Comparison of ENCODE assay signal across 9 cellular contexts in genomic region chr18:2948038-2948437, GRCh38.
DNase-seq lines count a peak whose midpoint lies in the region; FAIRE-seq and TF ChIP-seq lines count a peak whose summit lies in the region.
"Had no signal": no experiment of that assay in that cellular context is flagged by ENCODE, and none has a peak within 500 bp of the region (broad histone marks: within the 10 kb centered on the region; RNA-seq: fewer than 3 reads in every experiment).

No MANE protein-coding gene starts in this region.

- H3K36me3 ChIP-seq in HEK293 (ENCODE audit: control insufficient read depth in 2 of 2, insufficient read depth in 1 of 2, low read length in 2 of 2): peaks cover 0 to 3% of the 10 kb centered on the region in 2 experiments
- H3K36me3 ChIP-seq in adrenal gland (replicated peaks in 1 of 2): peaks cover 0 to 28% of the 10 kb centered on the region in 2 donors

- DNase-seq in A172 (ENCODE audit: low spot score): peak; percentile 29
- peak in 3 of 7 donors; percentile 38 to 67 (median 58) for DNase-seq in adrenal gland
- DNase-seq in iPS-NIHi11 (ENCODE audit: low spot score): peak; percentile 36
- DNase-seq in superior temporal gyrus (ENCODE audit: extremely low spot score): no peak
- DNase-seq in GM19240 (ENCODE audit: insufficient read length, low spot score): no peak
- no peak for DNase-seq in NCI-H774 (lab: John Stamatoyannopoulos, UW)
- no peak for DNase-seq in GM12892 (ENCODE audit: insufficient read length)

- H3K4me3 ChIP-seq in HEK293 (ENCODE audit: low read depth, low read length) (no peak overlapping the region), adrenal gland (no peak overlapping the region)
- H3K4me3 ChIP-seq: lung had no signal

- POLR2A ChIA-PET in HEK293 (lab: Yijun Ruan, JAX): no interaction called here

- TF ChIP-seq CTCF in HEK293 (tag by site-specific recombination; IDR thresholded peaks at IDR 0.05): 0 out of 2 replicates have a peak, but pooled peaks have one; percentile 18
- TF ChIP-seq CTCF in adrenal gland (IDR thresholded peaks at IDR 0.05): peak in 4 of 6 experiments; percentile 22 to 40 (median 32)

- H3K4me1 ChIP-seq in HEK293 (ENCODE audit: control insufficient read depth, insufficient read depth, low read length) (no peaks in the 10 kb centered on the region), adrenal gland (replicated peaks in 1 of 2) (no peaks in the 10 kb centered on the region)

- intact Hi-C loops in adrenal gland (cut with DNase I): no loop called here

- 23 to 34% (median 32%) methylated on average over 3 of the region's 3 CpGs for WGBS in adrenal gland, 4 donors

- H3K9me3 ChIP-seq in HEK293 (ENCODE audit: control insufficient read depth, insufficient read depth, low read depth, low read length) (no peaks in the 10 kb centered on the region), adrenal gland (replicated peaks in 1 of 3) (no peaks in the 10 kb centered on the region)

- no peaks in the 10 kb centered on the region for H3K27me3 ChIP-seq in adrenal gland

- CTCF ChIA-PET in HEK293 (lab: Yijun Ruan, JAX): interaction anchor here (0.6 to 2.2 kb wide), 13 partner anchors 9 to 204 kb away, joined by 3 to 11 read pairs (median 5); no protein-coding TSS in a partner anchor

- no peak for FAIRE-seq in GM12892 (lab: Jason Lieb, UNC)

- H3K27ac ChIP-seq in HEK293 (ENCODE audit: extremely low read depth, low read depth, low read length) (no peak overlapping the region), adrenal gland (no peak overlapping the region)

- TF ChIP-seq POLR2A in adrenal gland (IDR thresholded peaks at IDR 0.05) (no peak), GM12892 (IDR thresholded peaks at IDR 0.05; ENCODE audit: low read depth, low read length) (no peak)

TF ChIP-seq in HEK293, 187 proteins besides CTCF, POLR2A, EP300 and RAD21:
- no peak for TF ChIP-seq KLF16 (tag by site-specific recombination; IDR thresholded peaks at IDR 0.05)
- TF ChIP-seq ZNF416 (tag by site-specific recombination; IDR thresholded peaks at IDR 0.05): no peak
- TF ChIP-seq ZBTB20 (tag by site-specific recombination; IDR thresholded peaks at IDR 0.05): no peak
- TF ChIP-seq, protein P1, sequence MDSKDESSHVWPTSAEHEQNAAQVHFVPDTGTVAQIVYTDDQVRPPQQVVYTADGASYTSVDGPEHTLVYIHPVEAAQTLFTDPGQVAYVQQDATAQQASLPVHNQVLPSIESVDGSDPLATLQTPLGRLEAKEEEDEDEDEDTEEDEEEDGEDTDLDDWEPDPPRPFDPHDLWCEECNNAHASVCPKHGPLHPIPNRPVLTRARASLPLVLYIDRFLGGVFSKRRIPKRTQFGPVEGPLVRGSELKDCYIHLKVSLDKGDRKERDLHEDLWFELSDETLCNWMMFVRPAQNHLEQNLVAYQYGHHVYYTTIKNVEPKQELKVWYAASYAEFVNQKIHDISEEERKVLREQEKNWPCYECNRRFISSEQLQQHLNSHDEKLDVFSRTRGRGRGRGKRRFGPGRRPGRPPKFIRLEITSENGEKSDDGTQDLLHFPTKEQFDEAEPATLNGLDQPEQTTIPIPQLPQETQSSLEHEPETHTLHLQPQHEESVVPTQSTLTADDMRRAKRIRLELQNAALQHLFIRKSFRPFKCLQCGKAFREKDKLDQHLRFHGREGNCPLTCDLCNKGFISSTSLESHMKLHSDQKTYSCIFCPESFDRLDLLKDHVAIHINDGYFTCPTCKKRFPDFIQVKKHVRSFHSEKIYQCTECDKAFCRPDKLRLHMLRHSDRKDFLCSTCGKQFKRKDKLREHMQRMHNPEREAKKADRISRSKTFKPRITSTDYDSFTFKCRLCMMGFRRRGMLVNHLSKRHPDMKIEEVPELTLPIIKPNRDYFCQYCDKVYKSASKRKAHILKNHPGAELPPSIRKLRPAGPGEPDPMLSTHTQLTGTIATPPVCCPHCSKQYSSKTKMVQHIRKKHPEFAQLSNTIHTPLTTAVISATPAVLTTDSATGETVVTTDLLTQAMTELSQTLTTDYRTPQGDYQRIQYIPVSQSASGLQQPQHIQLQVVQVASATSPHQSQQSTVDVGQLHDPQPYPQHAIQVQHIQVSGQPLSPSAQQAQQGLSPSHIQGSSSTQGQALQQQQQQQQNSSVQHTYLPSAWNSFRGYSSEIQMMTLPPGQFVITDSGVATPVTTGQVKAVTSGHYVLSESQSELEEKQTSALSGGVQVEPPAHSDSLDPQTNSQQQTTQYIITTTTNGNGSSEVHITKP (tag by site-specific recombination; IDR thresholded peaks at IDR 0.05): no peak
- no peak for TF ChIP-seq ZNF677 (tag by site-specific recombination; IDR thresholded peaks at IDR 0.05)
- TF ChIP-seq MZF1 (tag by site-specific recombination; IDR thresholded peaks at IDR 0.05; ENCODE audit: borderline replicate concordance): no peak
- no peak for TF ChIP-seq REST (tag by site-specific recombination; IDR thresholded peaks at IDR 0.05)
- no peak for TF ChIP-seq ZNF239 (tag by site-specific recombination; IDR thresholded peaks at IDR 0.05)
- no peak for TF ChIP-seq SETDB1 (IDR thresholded peaks at IDR 0.05; ENCODE audit: insufficient read length, low read length)
- TF ChIP-seq ZNF366 (tag by site-specific recombination; conservative IDR thresholded peaks at IDR 0.05): no peak
- TF ChIP-seq ZNF211 (tag by site-specific recombination; IDR thresholded peaks at IDR 0.05; ENCODE audit: low read depth): no peak
- TF ChIP-seq SCRT2 (tag by site-specific recombination; IDR thresholded peaks at IDR 0.05): no peak
- no peak for TF ChIP-seq SCRT1 (tag by site-specific recombination; IDR thresholded peaks at IDR 0.05; ENCODE audit: borderline replicate concordance)
- TF ChIP-seq BCL6B (tag by site-specific recombination; IDR thresholded peaks at IDR 0.05): no peak

Comparison
In these comparisons a context has a peak if more than half of its experiments do, and no peak if none do; other contexts are left out.
1. DNase-seq: peak in A172 (single experiment) and iPS-NIHi11 (single experiment); none in superior temporal gyrus (single experiment), GM19240 (single experiment), NCI-H774 (single experiment) and GM12892 (single experiment).